ENCODE assay signal across 8 cellular contexts in the genomic region with DNA sequence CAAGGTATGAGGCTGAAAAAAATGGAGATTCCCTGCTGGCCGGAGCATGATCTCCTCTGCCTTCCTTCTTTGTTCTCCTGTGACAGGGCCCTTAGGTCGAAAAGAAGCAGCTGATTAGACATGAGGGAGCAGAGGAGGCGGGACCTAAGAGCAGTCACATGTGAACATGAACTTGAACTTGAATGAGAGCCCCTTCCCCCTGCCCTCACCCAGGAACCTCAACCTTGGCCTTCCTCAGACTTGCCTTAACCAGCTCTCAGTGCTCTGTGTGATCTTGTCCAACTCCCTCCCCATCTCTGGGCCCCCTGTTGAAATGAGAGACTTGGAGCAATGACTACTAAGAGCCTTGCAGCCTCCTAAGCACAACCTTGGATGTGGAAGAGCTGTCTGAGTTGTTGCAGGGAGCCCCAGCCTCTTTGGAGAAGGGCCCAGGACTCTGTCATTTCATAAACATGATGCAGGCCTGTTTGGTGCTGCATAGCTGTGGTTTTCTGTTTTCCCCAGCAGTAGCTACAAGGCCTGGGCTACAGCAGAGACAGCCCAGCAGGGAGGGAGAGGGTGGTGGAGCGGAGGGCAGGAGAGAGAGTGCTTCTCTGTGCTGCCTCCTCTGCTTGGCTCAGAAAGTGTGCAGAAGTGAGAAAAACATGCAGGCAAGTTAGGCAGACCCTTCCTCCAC.
DNase-seq lines count a peak whose midpoint lies in the region; FAIRE-seq and TF ChIP-seq lines count a peak whose summit lies in the region.
"Had no signal": no experiment of that assay in that cellular context is flagged by ENCODE, and none has a peak within 500 bp of the region (broad histone marks: within the 10 kb centered on the region; RNA-seq: fewer than 3 reads in every experiment).

No MANE protein-coding gene starts in this region.

- H4K91ac ChIP-seq in H1 (replicated peaks; ENCODE audit: insufficient read length, low read length), result no peak overlapping the region

- peaks cover 14% of the 10 kb centered on the region; the same call in 1 of the 2 replicates for H3K9me3 ChIP-seq in NT2/D1 (ENCODE audit: insufficient read depth, low read length)
- H3K9me3 ChIP-seq in H1 (ENCODE audit: insufficient read depth in 2 of 2, low read depth in 1 of 2, low read length in 1 of 2), result peaks cover 7 to 11% of the 10 kb centered on the region in 2 experiments

- H3K56ac ChIP-seq in H1 (replicated peaks; ENCODE audit: insufficient read length, low read depth, low read length), result no peak overlapping the region

- no peak overlapping the region for H3K4ac ChIP-seq in H1 (replicated peaks; ENCODE audit: insufficient read length, low read depth, low read length)

- peaks cover 2% of the 10 kb centered on the region; the same call in 1 of the 2 replicates for H3K23me2 ChIP-seq in H1 (ENCODE audit: low read depth, low read length)

- H3K4me1 Mint-ChIP-seq in mesothelial cell of epicardium, result peaks cover 25% of the 10 kb centered on the region

- H2AK5ac ChIP-seq in H1 (ENCODE audit: low read depth, low read length), result no peak overlapping the region

- POLR2A ChIA-PET in H1 (lab: Charles Lee; ENCODE audit: partially characterized antibody), result no interaction called here

- no peaks in the 10 kb centered on the region for H3K36me3 Mint-ChIP-seq in mesothelial cell of epicardium

- no peaks in the 10 kb centered on the region for H4K20me1 ChIP-seq in H1 (replicated peaks in 1 of 2; ENCODE audit: control insufficient read depth in 1 of 2, insufficient read depth in 2 of 2, low read length in 2 of 2)

- no peak for TF ChIP-seq EP300 in H1 (IDR thresholded peaks at IDR 0.05; ENCODE audit: borderline replicate concordance in 1 of 2, low read depth in 2 of 2, low read length in 2 of 2)

- H3K23ac ChIP-seq in H1 (ENCODE audit: insufficient read length), result no peak overlapping the region

- 0 out of 2 replicates have a peak overlapping the region, but pooled peaks have one; percentile 9 for H2BK5ac ChIP-seq in H1 (ENCODE audit: low read depth, low read length)

- H3K27me3 ChIP-seq in NT2/D1 (ENCODE audit: insufficient read depth, insufficient read length) (no peaks in the 10 kb centered on the region), H1 (replicated peaks in 1 of 4; ENCODE audit: control insufficient read depth in 3 of 4, extremely low read depth in 1 of 4, insufficient read depth in 3 of 4, low read length in 3 of 4) (no peaks in the 10 kb centered on the region; a peak in 2 of 7 replicates)

- H2BK20ac ChIP-seq in H1 (ENCODE audit: low read length), result no peak overlapping the region

- 0 out of 2 replicates have a peak overlapping the region, but pooled peaks have one; percentile 42 for H2BK12ac ChIP-seq in H1 (ENCODE audit: low read depth, low read length)

- H3K4me3 Mint-ChIP-seq in mesothelial cell of epicardium, result no peak overlapping the region

- no peak overlapping the region for H4K5ac ChIP-seq in H1 (ENCODE audit: insufficient read length, low read depth, low read length)

- no peak overlapping the region for H3K4me2 ChIP-seq in H1 (ENCODE audit: insufficient read depth in 1 of 2, low read depth in 2 of 2, low read length in 2 of 2)

- TF ChIP-seq POLR2A in H1 (IDR thresholded peaks at IDR 0.05; ENCODE audit: control extremely low read depth in 1 of 2, low read depth in 2 of 2, low read length in 2 of 2), result no peak

- CTCF ChIA-PET in H1 (lab: Charles Lee; ENCODE audit: partially characterized antibody), result interaction anchor here (0.7 to 2.3 kb wide), 9 partner anchors 8 to 897 kb away, joined by 3 to 9 read pairs (median 4); no protein-coding TSS in a partner anchor

- H3K79me1 ChIP-seq in H1 (ENCODE audit: low read depth, low read length), result no peaks in the 10 kb centered on the region; the same call in 1 of the 2 replicates

- WGBS in H1 (ENCODE audit: extremely low coverage in 1 of 2, insufficient coverage in 1 of 2, insufficient read length in 1 of 2, insufficient replicate concordance in 2 of 2, low coverage in 1 of 2, low lambda C conversion rate in 2 of 2, missing lambda C conversion rate in 1 of 2), 2 experiments, result 71% methylated on average over 4 of the region's 4 CpGs; no CpG with 5 or more reads in 1 of the 2 experiments

- no peak overlapping the region for H2AFZ ChIP-seq in H1 (ENCODE audit: low read length)

- H3K27ac Mint-ChIP-seq in mesothelial cell of epicardium, result peak overlapping the region; percentile 89

- H3K9ac ChIP-seq in NT2/D1 (ENCODE audit: insufficient read length, low read depth), result no peak overlapping the region
- no peak overlapping the region for H3K9ac ChIP-seq in H1 (replicated peaks in 1 of 4; ENCODE audit: extremely low read depth in 1 of 4, low read depth in 3 of 4, low read length in 3 of 4)

- H3K18ac ChIP-seq in H1 (ENCODE audit: extremely low read depth, low read length), result no peak overlapping the region

- H3K4me1 ChIP-seq in NT2/D1 (ENCODE audit: insufficient read depth, insufficient read length), result peaks cover 3% of the 10 kb centered on the region
- peaks cover 0 to 8% (median 5%) of the 10 kb centered on the region in 4 experiments; a peak in 6 of 7 replicates for H3K4me1 ChIP-seq in H1 (replicated peaks in 1 of 4; ENCODE audit: control insufficient read depth in 3 of 4, insufficient read depth in 4 of 4, low read length in 3 of 4)

- peaks cover 7% of the 10 kb centered on the region for H3K9me3 Mint-ChIP-seq in mesothelial cell of epicardium

- H3K79me2 ChIP-seq in H1 (ENCODE audit: control insufficient read depth in 1 of 2, insufficient read depth in 2 of 2, low read length in 2 of 2), result no peaks in the 10 kb centered on the region

- H3K4me3 ChIP-seq in NT2/D1 (ENCODE audit: insufficient read length, low read depth) (no peak overlapping the region), H1 (ENCODE audit: extremely low read depth in 1 of 4, insufficient read depth in 2 of 4, low read depth in 3 of 4, low read length in 4 of 4) (no peak overlapping the region)

- no peak for TF ChIP-seq CTCF in H1 (IDR thresholded peaks at IDR 0.05; ENCODE audit: control extremely low read depth in 1 of 3, insufficient read depth in 1 of 3, low read depth in 1 of 3, low read length in 3 of 3)
- no peak for TF ChIP-seq CTCF in mesothelial cell of epicardium (IDR thresholded peaks at IDR 0.05; ENCODE audit: unreplicated experiment)

- no peak overlapping the region for H2BK15ac ChIP-seq in H1 (ENCODE audit: low read length)

- TF ChIP-seq RAD21 in H1 (IDR thresholded peaks at IDR 0.05 in 1 of 2, conservative IDR thresholded peaks at IDR 0.05 in 1 of 2; ENCODE audit: low read depth in 2 of 2, low read length in 2 of 2), result 0 out of 4 replicates have a peak, but pooled peaks of 1 of the 2 experiments have one; percentile 6

- H3K27ac ChIP-seq in H1 (ENCODE audit: low read depth, low read length), result no peak overlapping the region

- H3K27me3 Mint-ChIP-seq in mesothelial cell of epicardium (ENCODE audit: low read depth), result no peaks in the 10 kb centered on the region

- no peak overlapping the region for H4K8ac ChIP-seq in H1 (ENCODE audit: extremely low read depth, insufficient read depth, low read length)

- H2BK120ac ChIP-seq in H1 (replicated peaks; ENCODE audit: low read depth, low read length), result no peak overlapping the region

- H3K14ac ChIP-seq in H1 (ENCODE audit: insufficient read length), result no peak overlapping the region

- no peaks in the 10 kb centered on the region for H3K36me3 ChIP-seq in NT2/D1 (ENCODE audit: insufficient read depth, insufficient read length, low read length)
- H3K36me3 ChIP-seq in H1 (ENCODE audit: control insufficient read depth in 2 of 4, insufficient read depth in 4 of 4, low read length in 3 of 4), result 0 out of 8 replicates have a peak, but pooled peaks cover 0 to 2% (median 0%) of the 10 kb centered on the region in 4 experiments

- FAIRE-seq in H1 (lab: Jason Lieb, UNC), result no peak

- DNase-seq in NT2/D1 (ENCODE audit: low read depth, low spot score), result peak; percentile 20
- no peak for DNase-seq in H1 (ENCODE audit: low read depth in 1 of 2, low spot score in 2 of 2)
- no peak for DNase-seq in mesothelial cell of epicardium (ENCODE audit: low spot score in 2 of 2, unreplicated experiment in 2 of 2)
- DNase-seq in ureter (ENCODE audit: low spot score), result peak; percentile 75
- no peak for DNase-seq in COLO668 (lab: John Stamatoyannopoulos, UW; ENCODE audit: unreplicated experiment)
- no peak for DNase-seq in germinal center (ENCODE audit: low spot score)
- no peak for DNase-seq in DMS53 treated with DMSO at 0.1 percent for 48 hours (lab: John Stamatoyannopoulos, UW; ENCODE audit: unreplicated experiment)
- DNase-seq: stimulated activated CD8-positive, alpha-beta memory T cell treated with anti-CD3 and anti-CD28 coated beads, Interleukin-4, amount 100 ng/mL, for 48 hours had no signal

TF ChIP-seq in H1, 55 proteins besides CTCF, POLR2A, EP300 and RAD21 (continues in another document):
- TF ChIP-seq E2F6 (IDR thresholded peaks at IDR 0.05), result no peak
- TF ChIP-seq EZH2 (IDR thresholded peaks at IDR 0.05; ENCODE audit: low read depth, low read length, severe bottlenecking), result no peak
- TF ChIP-seq TBP (IDR thresholded peaks at IDR 0.05; ENCODE audit: low read depth, low read length), result no peak
- TF ChIP-seq KDM5A (IDR thresholded peaks at IDR 0.05; ENCODE audit: low read length), result no peak
- TF ChIP-seq SIN3A (conservative IDR thresholded peaks at IDR 0.05 in 1 of 2, IDR thresholded peaks at IDR 0.05 in 1 of 2; ENCODE audit: low read depth in 1 of 2, low read length in 2 of 2), result no peak
- TF ChIP-seq JUND (IDR thresholded peaks at IDR 0.05; ENCODE audit: low read length), result no peak
- TF ChIP-seq CBX5 (IDR thresholded peaks at IDR 0.05; ENCODE audit: low read depth, low read length), result no peak
- TF ChIP-seq GTF2F1 (IDR thresholded peaks at IDR 0.05; ENCODE audit: borderline replicate concordance, low read depth, low read length), result no peak
- no peak for TF ChIP-seq ASH2L (IDR thresholded peaks at IDR 0.05; ENCODE audit: low read length)
- no peak for TF ChIP-seq CHD1 (IDR thresholded peaks at IDR 0.05; ENCODE audit: low read depth, low read length)
- no peak for TF ChIP-seq KDM4A (IDR thresholded peaks at IDR 0.05; ENCODE audit: low read depth, low read length, severe bottlenecking)
- no peak for TF ChIP-seq PHF8 (conservative IDR thresholded peaks at IDR 0.05; ENCODE audit: low read depth, low read length)
- TF ChIP-seq CREB1 (IDR thresholded peaks at IDR 0.05), result no peak
- no peak for TF ChIP-seq TCF12 (IDR thresholded peaks at IDR 0.05; ENCODE audit: low read depth, low read length)

Comparison
In these comparisons a context has a peak if more than half of its experiments do, and no peak if none do; other contexts are left out.
1. DNase-seq: peak in NT2/D1 (single experiment) and ureter (single experiment); none in H1 (0 of 2), mesothelial cell of epicardium (0 of 2), COLO668 (single experiment), germinal center (single experiment) and DMS53 treated with DMSO at 0.1 percent for 48 hours (single experiment).